Comparison of ENCODE assay signal across 11 cellular contexts in genomic region chr16:30398660-30399434, GRCh38. TPM values are rescaled to one million over a fixed set of nuclear protein-coding genes. Genes with fewer than 3 reads are reported as not detected.
DNase-seq lines count a peak whose midpoint lies in the region; ATAC-seq lines count a peak whose summit lies in the region.
"Had no signal": no experiment of that assay in that cellular context is flagged by ENCODE, and none has a peak within 500 bp of the region (broad histone marks: within the 10 kb centered on the region; RNA-seq: fewer than 3 reads in every experiment).

No MANE protein-coding gene starts in this region.

- H2BK12ac ChIP-seq in mesenchymal stem cell (ENCODE audit: low read length in 2 of 2): peak overlapping the region in 1 of 2 experiments; percentile 13

- no peak overlapping the region for H2BK15ac ChIP-seq in mesenchymal stem cell (ENCODE audit: low read depth, poor library complexity, severe bottlenecking)

- no peak overlapping the region for H2BK5ac ChIP-seq in mesenchymal stem cell (ENCODE audit: low read depth, low read length, poor library complexity, severe bottlenecking)

- H3K4me1 ChIP-seq in mesenchymal stem cell (ENCODE audit: control insufficient read depth, insufficient read depth, low read depth, low read length): peaks cover 16% of the 10 kb centered on the region

- no peak overlapping the region for H2AFZ ChIP-seq in mesenchymal stem cell (ENCODE audit: low read depth, low read length)

- H3K4me3 Mint-ChIP-seq in activated naive CD4-positive, alpha-beta T cell treated with anti-CD3 and anti-CD28 coated beads for 36 hours: peak overlapping the region; percentile 54
- peak overlapping the region; percentile 90 for H3K4me3 Mint-ChIP-seq in activated T-helper 17 cell treated with anti-CD3 and anti-CD28 coated beads, Interleukin-2, amount 50 U/mL, for 72 hours

- no peaks in the 10 kb centered on the region for H3K9me3 ChIP-seq in mesenchymal stem cell (ENCODE audit: control insufficient read depth, low read length)
- H3K9me3 ChIP-seq: mucosa of descending colon had no signal

- peak overlapping the region in 1 of 2 experiments; percentile 13 for H3K14ac ChIP-seq in mesenchymal stem cell (ENCODE audit: low read length in 2 of 2)

- H4K91ac ChIP-seq in mesenchymal stem cell (ENCODE audit: low read length): no peak overlapping the region

- peak overlapping the region; percentile 9 for H4K8ac ChIP-seq in mesenchymal stem cell (ENCODE audit: low read length)

- H3K4me1 Mint-ChIP-seq in activated naive CD4-positive, alpha-beta T cell treated with anti-CD3 and anti-CD28 coated beads for 36 hours (ENCODE audit: low read depth): peaks cover 40% of the 10 kb centered on the region
- H3K4me1 Mint-ChIP-seq in activated T-helper 17 cell treated with anti-CD3 and anti-CD28 coated beads, Interleukin-2, amount 50 U/mL, for 72 hours: peaks cover 20% of the 10 kb centered on the region

- H3K18ac ChIP-seq in mesenchymal stem cell (ENCODE audit: low read depth in 1 of 2, low read length in 2 of 2): no peak overlapping the region

- no peak overlapping the region for H3K4ac ChIP-seq in mesenchymal stem cell (ENCODE audit: low read depth in 1 of 2, low read length in 2 of 2)

- 89% methylated on average over 23 of the region's 23 CpGs for WGBS in mesenchymal stem cell

- H2BK120ac ChIP-seq in mesenchymal stem cell (ENCODE audit: low read depth, low read length): no peak overlapping the region

- no peak overlapping the region for H2AK5ac ChIP-seq in mesenchymal stem cell (ENCODE audit: low read length, severe bottlenecking)

- H3K4me2 ChIP-seq in mesenchymal stem cell (ENCODE audit: low read length, poor library complexity, severe bottlenecking): no peak overlapping the region

- H3K23ac ChIP-seq in mesenchymal stem cell (ENCODE audit: low read length in 2 of 2): peak overlapping the region in 1 of 2 experiments; percentile 6

- H3K27ac Mint-ChIP-seq in activated naive CD4-positive, alpha-beta T cell treated with anti-CD3 and anti-CD28 coated beads for 36 hours: no peak overlapping the region
- H3K27ac Mint-ChIP-seq in activated T-helper 17 cell treated with anti-CD3 and anti-CD28 coated beads, Interleukin-2, amount 50 U/mL, for 72 hours: no peak overlapping the region

- H3K4me3 ChIP-seq in mesenchymal stem cell (ENCODE audit: insufficient read depth in 1 of 2, low read depth in 1 of 2, low read length in 2 of 2): no peak overlapping the region
- H3K4me3 ChIP-seq: mucosa of descending colon had no signal

- CTCF ChIA-PET in activated naive CD4-positive, alpha-beta T cell treated with anti-CD3 and anti-CD28 coated beads for 36 hours (lab: Charles Lee): interaction anchor here (1.0 to 1.6 kb wide), 2 partner anchors 8 to 10 kb away, joined by 4 to 5 read pairs; partner anchors contain the start of gene ZNF771

- peaks cover 13 to 22% of the 10 kb centered on the region in 2 experiments for H3K36me3 ChIP-seq in mesenchymal stem cell (ENCODE audit: control insufficient read depth in 1 of 2, insufficient read depth in 2 of 2, low read depth in 1 of 2, low read length in 2 of 2)

- intact Hi-C loops in activated naive CD4-positive, alpha-beta T cell treated with anti-CD3 and anti-CD28 coated beads for 36 hours (cut with micrococcal nuclease): no loop called here

- peak overlapping the region; percentile 93 for H3K9ac ChIP-seq in mesenchymal stem cell (ENCODE audit: low read length)

- ATAC-seq in activated T-helper 17 cell treated with anti-CD3 and anti-CD28 coated beads, Interleukin-2, amount 50 U/mL, for 72 hours (replicated peaks): no peak
- ATAC-seq: mucosa of descending colon had no signal

- DNase-seq in activated naive CD4-positive, alpha-beta T cell treated with anti-CD3 and anti-CD28 coated beads for 36 hours: no peak
- DNase-seq in activated naive CD4-positive, alpha-beta T cell treated with Interleukin-2 at 50 U/mL for 16 hours: no peak
- DNase-seq in mesenchymal stem cell: no peak
- no peak for DNase-seq in MV-4-11 (lab: John Stamatoyannopoulos, UW)
- no peak for DNase-seq in GF-D8 (lab: John Stamatoyannopoulos, UW)
- no peak for DNase-seq in globus pallidus (ENCODE audit: low spot score)
- DNase-seq: NCI-H1092 had no signal

- H3K9me3 Mint-ChIP-seq in activated naive CD4-positive, alpha-beta T cell treated with anti-CD3 and anti-CD28 coated beads for 36 hours: no peaks in the 10 kb centered on the region
- no peaks in the 10 kb centered on the region for H3K9me3 Mint-ChIP-seq in activated T-helper 17 cell treated with anti-CD3 and anti-CD28 coated beads, Interleukin-2, amount 50 U/mL, for 72 hours
- H3K9me3 Mint-ChIP-seq: dendritic cell treated with granulocyte-macrophage colony-stimulating factor and Interleukin-4, amounts not matched to agents 40 ng/mL and 50 ng/mL, for 4 days had no signal

- H3K27ac ChIP-seq in mesenchymal stem cell (ENCODE audit: low read length, poor library complexity, severe bottlenecking) (no peak overlapping the region), temporal lobe (ENCODE audit: low read depth, low read length) (peak overlapping the region; percentile 75)

- H3K79me1 ChIP-seq in mesenchymal stem cell (replicated peaks; ENCODE audit: low read length, poor library complexity, severe bottlenecking): peaks cover 15% of the 10 kb centered on the region

- no peaks in the 10 kb centered on the region for H3K27me3 ChIP-seq in mesenchymal stem cell (ENCODE audit: control insufficient read depth in 1 of 2, insufficient read depth in 1 of 2, low read length in 2 of 2)

- H3K27me3 Mint-ChIP-seq in activated naive CD4-positive, alpha-beta T cell treated with anti-CD3 and anti-CD28 coated beads for 36 hours (ENCODE audit: low read depth): no peaks in the 10 kb centered on the region
- H3K27me3 Mint-ChIP-seq in activated T-helper 17 cell treated with anti-CD3 and anti-CD28 coated beads, Interleukin-2, amount 50 U/mL, for 72 hours: no peaks in the 10 kb centered on the region

- H3K36me3 Mint-ChIP-seq in activated naive CD4-positive, alpha-beta T cell treated with anti-CD3 and anti-CD28 coated beads for 36 hours (ENCODE audit: low read depth): peaks cover 11% of the 10 kb centered on the region
- peaks cover 22% of the 10 kb centered on the region for H3K36me3 Mint-ChIP-seq in activated T-helper 17 cell treated with anti-CD3 and anti-CD28 coated beads, Interleukin-2, amount 50 U/mL, for 72 hours (ENCODE audit: low read depth)

RNA-seq across cellular contexts. Expression of gene ZNF48, which starts 3.6 kb away (rescaled TPM):
- 1 to 10 TPM; 5.3 to 6.0 TPM for total RNA-seq in activated naive CD4-positive, alpha-beta T cell treated with anti-CD3 and anti-CD28 coated beads for 36 hours
- 10 to 100 TPM; 10.2 to 10.5 TPM for total RNA-seq in activated T-helper 17 cell treated with anti-CD3 and anti-CD28 coated beads, Interleukin-2, amount 50 U/mL, for 72 hours
- polyA plus RNA-seq in mesenchymal stem cell (2013, experiment 1 of 2): 6.3 TPM
- 5.5 TPM for polyA plus RNA-seq in mesenchymal stem cell (2013, experiment 2 of 2)
- 20.4 TPM for total RNA-seq in temporal lobe

RNA-seq across cellular contexts. Expression of gene ZNF771, which starts 8.6 kb away (rescaled TPM):
- 1 to 10 TPM; 3.4 to 4.7 TPM for total RNA-seq in activated naive CD4-positive, alpha-beta T cell treated with anti-CD3 and anti-CD28 coated beads for 36 hours
- 1 to 10 TPM; 5.1 to 5.2 TPM for total RNA-seq in activated T-helper 17 cell treated with anti-CD3 and anti-CD28 coated beads, Interleukin-2, amount 50 U/mL, for 72 hours
- 5.2 TPM for polyA plus RNA-seq in mesenchymal stem cell (2013, experiment 1 of 2)
- polyA plus RNA-seq in mesenchymal stem cell (2013, experiment 2 of 2): 4.6 TPM
- total RNA-seq in temporal lobe: 5.4 TPM

RNA-seq across cellular contexts. Expression of gene SEPTIN1, which starts 16.5 kb away (rescaled TPM):
- total RNA-seq in activated naive CD4-positive, alpha-beta T cell treated with anti-CD3 and anti-CD28 coated beads for 36 hours: 100 to 1,000 TPM; 133 to 134 TPM
- 100 to 1,000 TPM; 198 to 216 TPM for total RNA-seq in activated T-helper 17 cell treated with anti-CD3 and anti-CD28 coated beads, Interleukin-2, amount 50 U/mL, for 72 hours
- polyA plus RNA-seq in mesenchymal stem cell (2013, experiment 1 of 2): 1.3 TPM
- 1.3 TPM for polyA plus RNA-seq in mesenchymal stem cell (2013, experiment 2 of 2)
- total RNA-seq in temporal lobe: 0.74 TPM

RNA-seq across cellular contexts. Expression of gene MYL11, which starts 24.2 kb away (rescaled TPM):
- under 1 TPM; 0.67 to 0.86 TPM for total RNA-seq in activated naive CD4-positive, alpha-beta T cell treated with anti-CD3 and anti-CD28 coated beads for 36 hours
- total RNA-seq in activated T-helper 17 cell treated with anti-CD3 and anti-CD28 coated beads, Interleukin-2, amount 50 U/mL, for 72 hours: 1 to 10 TPM in 1 of 2 donors, not detected in 1; 1.6 TPM
- 1.7 TPM for polyA plus RNA-seq in mesenchymal stem cell (2013, experiment 1 of 2)
- polyA plus RNA-seq in mesenchymal stem cell (2013, experiment 2 of 2): 3.1 TPM
- not detected for total RNA-seq in temporal lobe

RNA-seq across cellular contexts. Expression of gene TBC1D10B, which starts 28.6 kb away (rescaled TPM):
- 10 to 100 TPM; 36.6 to 38.4 TPM for total RNA-seq in activated naive CD4-positive, alpha-beta T cell treated with anti-CD3 and anti-CD28 coated beads for 36 hours
- total RNA-seq in activated T-helper 17 cell treated with anti-CD3 and anti-CD28 coated beads, Interleukin-2, amount 50 U/mL, for 72 hours: 10 to 100 TPM; 49.7 to 64.2 TPM
- polyA plus RNA-seq in mesenchymal stem cell (2013, experiment 1 of 2): 23.4 TPM
- 21.8 TPM for polyA plus RNA-seq in mesenchymal stem cell (2013, experiment 2 of 2)
- total RNA-seq in temporal lobe: 28.8 TPM

Comparison
In these comparisons a context has a peak if more than half of its experiments do, and no peak if none do; other contexts are left out.
1. RNA of gene SEPTIN1, which starts 16.5 kb away (total RNA-seq): 198 to 216 TPM in activated T-helper 17 cell treated with anti-CD3 and anti-CD28 coated beads, Interleukin-2, amount 50 U/mL, for 72 hours and 133 to 134 TPM in activated naive CD4-positive, alpha-beta T cell treated with anti-CD3 and anti-CD28 coated beads for 36 hours; 0.74 TPM in temporal lobe (single experiment); every median in the first group is over 10 times any median in the second.